In genomic region chr1:189880135-189880534, GRCh38 we compare ENCODE assay signal across 1 cellular context.
TF ChIP-seq lines count a peak whose summit lies in the region.

No MANE protein-coding gene starts in this region.

TF ChIP-seq in SK-N-SH, 30 proteins besides CTCF, POLR2A, EP300 and RAD21 (continued from another document):
- TF ChIP-seq ZBTB33 (IDR thresholded peaks at IDR 0.05; ENCODE audit: borderline replicate concordance, low read depth), result no peak
- no peak for TF ChIP-seq NFIC (IDR thresholded peaks at IDR 0.05; ENCODE audit: borderline replicate concordance)
- no peak for TF ChIP-seq MEF2A (IDR thresholded peaks at IDR 0.05; ENCODE audit: borderline replicate concordance, low read depth)
- TF ChIP-seq POLR2AphosphoS5 (IDR thresholded peaks at IDR 0.05; ENCODE audit: low read depth, low read length), result no peak
- no peak for TF ChIP-seq JUND (IDR thresholded peaks at IDR 0.05)
- no peak for TF ChIP-seq FOSL2 (IDR thresholded peaks at IDR 0.05; ENCODE audit: borderline replicate concordance, low read depth)
- TF ChIP-seq PBX3 (IDR thresholded peaks at IDR 0.05), result 0 out of 2 replicates have a peak, but pooled peaks have one; percentile 4
- TF ChIP-seq ELF1 (IDR thresholded peaks at IDR 0.05), result no peak
